ENCODE assay signal across 8 cellular contexts in the genomic region with DNA sequence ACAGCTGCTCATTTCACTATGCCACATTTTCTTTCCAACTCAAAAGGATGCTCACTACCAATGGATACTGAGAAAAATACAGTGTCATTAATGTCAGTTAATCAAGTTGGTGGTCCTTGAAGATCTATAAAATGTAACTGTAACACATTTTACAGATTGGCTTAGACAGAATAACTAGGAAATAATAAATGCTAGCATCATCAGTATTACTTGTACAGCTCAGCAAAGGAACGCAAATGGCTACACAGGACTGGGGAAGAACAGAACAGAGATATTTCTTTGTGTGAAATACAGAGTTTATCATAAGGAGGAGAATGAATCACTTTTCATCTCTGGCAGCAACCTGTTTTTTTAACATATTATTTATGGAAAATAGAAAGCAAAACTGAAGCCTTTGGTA. TPM values are rescaled to one million over a fixed set of nuclear protein-coding genes. Genes with fewer than 3 reads are reported as not detected.
A peak's percentile ranks its signal among the peaks of the same experiment; 100 is the strongest.
DNase-seq lines count a peak whose midpoint lies in the region; ATAC-seq and TF ChIP-seq lines count a peak whose summit lies in the region.

No MANE protein-coding gene starts in this region.

- peaks cover 3% of the 10 kb centered on the region for H3K36me3 Mint-ChIP-seq in osteocyte (ENCODE audit: unreplicated experiment)

- H3K27ac Mint-ChIP-seq in osteocyte (ENCODE audit: unreplicated experiment), result peak overlapping the region; percentile 94

- DNase-seq in caudate nucleus (lab: John Stamatoyannopoulos, UW) (no peak), osteocyte (ENCODE audit: extremely low spot score, unreplicated experiment) (no peak), omental fat pad (ENCODE audit: low spot score) (no peak), NCI-H524 treated with DMSO at 0.1 percent for 48 hours (lab: John Stamatoyannopoulos, UW) (no peak)
- no peak for DNase-seq in activated effector memory CD4-positive, alpha-beta T cell treated with anti-CD3 and anti-CD28 coated beads, Interleukin-2, amount 50 U/mL, for 16 hours

- peak overlapping the region; percentile 96 for H3K27ac ChIP-seq in caudate nucleus (ENCODE audit: low read depth, low read length)

- TF ChIP-seq CTCF in osteocyte (IDR thresholded peaks at IDR 0.05) (no peak), omental fat pad (IDR thresholded peaks at IDR 0.05) (no peak)

- no peaks in the 10 kb centered on the region for H3K27me3 Mint-ChIP-seq in osteocyte (ENCODE audit: unreplicated experiment)

- no peaks in the 10 kb centered on the region for H3K9me3 Mint-ChIP-seq in osteocyte (ENCODE audit: unreplicated experiment)

- ATAC-seq in GM18502 (IDR thresholded peaks at IDR 0.05; ENCODE audit: poor library complexity, unreplicated experiment), result peak; percentile 19
- peak; percentile 15 for ATAC-seq in HG02973 (IDR thresholded peaks at IDR 0.05; ENCODE audit: unreplicated experiment)
- ATAC-seq in omental fat pad (ENCODE audit: low FRiP score), result no peak
- ATAC-seq in HG02588 (IDR thresholded peaks at IDR 0.05; ENCODE audit: unreplicated experiment), result no peak

- peaks cover 19% of the 10 kb centered on the region for H3K4me1 Mint-ChIP-seq in osteocyte (ENCODE audit: unreplicated experiment)

- H3K4me3 Mint-ChIP-seq in osteocyte (ENCODE audit: unreplicated experiment), result peak overlapping the region; percentile 70

RNA-seq across cellular contexts. Expression of gene QKI, which starts 8.2 kb away (rescaled TPM):
- total RNA-seq in osteocyte, result 290 and 308 TPM in 2 replicates
- 100 to 1,000 TPM; 229 to 300 (median 263) TPM for total RNA-seq in omental fat pad

Comparison
In these comparisons a context has a peak if more than half of its experiments do, and no peak if none do; other contexts are left out.
1. ATAC-seq: peak in GM18502 (single experiment) and HG02973 (single experiment); none in omental fat pad (single experiment) and HG02588 (single experiment).